ENCODE assay signal across 31 cellular contexts in the genomic region with DNA sequence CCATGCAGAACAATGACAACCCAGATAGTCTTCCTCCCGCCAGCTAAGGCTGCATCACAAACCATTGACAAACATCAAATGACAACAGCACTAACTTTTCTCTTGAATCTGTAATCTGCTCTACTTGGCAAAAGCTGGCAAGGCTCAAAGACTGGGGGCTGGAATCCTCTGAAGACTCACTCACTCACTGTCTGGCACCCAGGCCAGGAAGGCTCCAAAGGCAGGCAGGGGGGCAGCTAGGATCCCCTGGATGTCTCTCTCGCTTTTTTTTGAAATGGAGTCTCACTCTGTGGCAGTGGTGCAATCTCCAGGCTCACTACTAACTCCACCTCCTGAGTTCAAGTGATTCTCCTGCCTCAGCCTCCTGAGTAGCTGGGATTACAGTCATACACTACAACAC.
"Had no signal": no experiment of that assay in that cellular context is flagged by ENCODE, and none has a peak within 500 bp of the region (broad histone marks: within the 10 kb centered on the region; RNA-seq: fewer than 3 reads in every experiment).

No MANE protein-coding gene starts in this region.

- H3K36me3 Mint-ChIP-seq: activated CD4-positive, alpha-beta memory T cell treated with anti-CD3 and anti-CD28 coated beads for 36 hours; activated CD8-positive, alpha-beta memory T cell treated with anti-CD3 and anti-CD28 coated beads, Interleukin-2, amount 10 ng/mL, durations not matched to agents 7 days and 5 days; activated naive CD4-positive, alpha-beta T cell treated with anti-CD3 and anti-CD28 coated beads, Interleukin-2, amount 10 ng/mL, durations not matched to agents 7 days and 5 days; activated naive CD4-positive, alpha-beta T cell treated with anti-CD3 and anti-CD28 coated beads, Interleukin-2, amount 50 U/mL, for 72 hours; activated naive CD8-positive, alpha-beta T cell treated with anti-CD3 and anti-CD28 coated beads, Interleukin-2, amount 10 ng/mL, durations not matched to agents 7 days and 5 days; brain had no signal

- H3K27me3 ChIP-seq: ascending aorta, breast epithelium, cardiac muscle cell, dorsolateral prefrontal cortex, gastroesophageal sphincter had no signal

- H3K9me3 ChIP-seq: ascending aorta, breast epithelium, esophagus squamous epithelium, gastroesophageal sphincter had no signal

- ATAC-seq: activated CD4-positive, alpha-beta T cell treated with anti-CD3 and anti-CD28 coated beads for 36 hours; activated CD8-positive, alpha-beta memory T cell treated with anti-CD3 and anti-CD28 coated beads, Interleukin-2, amount 10 ng/mL, durations not matched to agents 7 days and 5 days; activated CD8-positive, alpha-beta T cell treated with anti-CD3 and anti-CD28 coated beads, Interleukin-2, amount 10 ng/mL, durations not matched to agents 7 days and 5 days; activated naive CD4-positive, alpha-beta T cell treated with anti-CD3 and anti-CD28 coated beads, Interleukin-2, amount 50 U/mL, for 72 hours; effector memory CD8-positive, alpha-beta T cell; gastroesophageal sphincter had no signal

- H3K4me3 Mint-ChIP-seq: activated CD4-positive, alpha-beta memory T cell treated with anti-CD3 and anti-CD28 coated beads for 36 hours; activated CD4-positive, alpha-beta T cell treated with anti-CD3 and anti-CD28 coated beads for 36 hours; activated CD4-positive, alpha-beta T cell treated with anti-CD3 and anti-CD28 coated beads, Interleukin-2, amount 10 ng/mL, durations not matched to agents 24 days and 14 days; activated CD8-positive, alpha-beta memory T cell treated with anti-CD3 and anti-CD28 coated beads, Interleukin-2, amount 10 ng/mL, durations not matched to agents 7 days and 5 days; activated CD8-positive, alpha-beta T cell treated with anti-CD3 and anti-CD28 coated beads, Interleukin-2, amount 10 ng/mL, durations not matched to agents 7 days and 5 days; activated naive CD4-positive, alpha-beta T cell treated with anti-CD3 and anti-CD28 coated beads, Interleukin-2, amount 10 ng/mL, durations not matched to agents 7 days and 5 days; activated naive CD8-positive, alpha-beta T cell treated with anti-CD3 and anti-CD28 coated beads, Interleukin-2, amount 10 ng/mL, durations not matched to agents 7 days and 5 days; activated T-helper 1 cell treated with anti-CD3 and anti-CD28 coated beads, Interleukin-12 subunit alpha, Interleukin-12 subunit beta, Interleukin-2, Interleukin-4 antibody, amounts not matched to agents 30 ng/mL and 10 ng/mL and 1 ng/mL, durations not matched to agents 14 hours and 24 hours and 36 hours; brain; central memory CD8-positive, alpha-beta T cell; dendritic cell treated with granulocyte-macrophage colony-stimulating factor and Interleukin-4, amounts not matched to agents 40 ng/mL and 50 ng/mL, for 4 days; effector memory CD8-positive, alpha-beta T cell had no signal

- DNase-seq: activated CD4-positive, alpha-beta memory T cell treated with anti-CD3 and anti-CD28 coated beads for 36 hours; activated CD4-positive, alpha-beta T cell treated with anti-CD3 and anti-CD28 coated beads for 36 hours; activated CD4-positive, alpha-beta T cell treated with anti-CD3 and anti-CD28 coated beads, Interleukin-2, amount 10 ng/mL, durations not matched to agents 24 days and 14 days; activated CD4-positive, CD25-positive, alpha-beta regulatory T cell; activated CD4-positive, CD25-positive, alpha-beta regulatory T cell treated with anti-CD3 and anti-CD28 coated beads, Interleukin-2, amount 50 U/mL, for 72 hours; activated CD8-positive, alpha-beta memory T cell treated with anti-CD3 and anti-CD28 coated beads, Interleukin-2, amount 10 ng/mL, durations not matched to agents 7 days and 5 days; activated CD8-positive, alpha-beta memory T cell treated with anti-CD3 and anti-CD28 coated beads, Interleukin-2, amount 50 U/mL, for 4 hours; activated CD8-positive, alpha-beta T cell treated with anti-CD3 and anti-CD28 coated beads, Interleukin-2, amount 10 ng/mL, durations not matched to agents 7 days and 5 days; activated gamma-delta T cell; activated naive CD4-positive, alpha-beta T cell; activated naive CD4-positive, alpha-beta T cell treated with anti-CD3 and anti-CD28 coated beads, Interleukin-2, amount 10 ng/mL, durations not matched to agents 7 days and 5 days; activated naive CD8-positive, alpha-beta T cell treated with anti-CD3 and anti-CD28 coated beads, Interleukin-2, amount 10 ng/mL, durations not matched to agents 7 days and 5 days; activated T-cell treated with anti-CD3 and anti-CD28 coated beads, Interleukin-2, amount 50 U/mL, for 1 hour; activated T-cell treated with anti-CD3 and anti-CD28 coated beads, Interleukin-2, amount 50 U/mL, for 48 hours; dorsolateral prefrontal cortex; effector memory CD8-positive, alpha-beta T cell; esophagus squamous epithelium; foreskin melanocyte; T-helper 2 cell had no signal

- H3K9me3 Mint-ChIP-seq: activated CD4-positive, alpha-beta memory T cell treated with anti-CD3 and anti-CD28 coated beads for 36 hours; activated CD4-positive, alpha-beta T cell treated with anti-CD3 and anti-CD28 coated beads, Interleukin-2, amount 10 ng/mL, durations not matched to agents 24 days and 14 days; activated naive CD4-positive, alpha-beta T cell treated with anti-CD3 and anti-CD28 coated beads, Interleukin-2, amount 10 ng/mL, durations not matched to agents 7 days and 5 days; activated naive CD4-positive, alpha-beta T cell treated with anti-CD3 and anti-CD28 coated beads, Interleukin-2, amount 50 U/mL, for 72 hours; activated naive CD8-positive, alpha-beta T cell treated with anti-CD3 and anti-CD28 coated beads, Interleukin-2, amount 10 ng/mL, durations not matched to agents 7 days and 5 days; activated T-helper 1 cell treated with anti-CD3 and anti-CD28 coated beads, Interleukin-12 subunit alpha, Interleukin-12 subunit beta, Interleukin-2, Interleukin-4 antibody, amounts not matched to agents 30 ng/mL and 10 ng/mL and 1 ng/mL, durations not matched to agents 14 hours and 24 hours and 36 hours; activated T-helper 2 cell treated with anti-CD3 and anti-CD28 coated beads, Interferon-gamma antibody, Interleukin-2, Interleukin-4, amounts not matched to agents 10 μg/mL and 5 μg/mL and 100 μg/mL, durations not matched to agents 14 hours and 24 hours and 36 hours; brain; central memory CD8-positive, alpha-beta T cell; dendritic cell treated with granulocyte-macrophage colony-stimulating factor and Interleukin-4, amounts not matched to agents 40 ng/mL and 50 ng/mL, for 4 days; effector memory CD8-positive, alpha-beta T cell had no signal

- H3K27ac ChIP-seq: ascending aorta, breast epithelium, cardiac muscle cell, coronary artery, dorsolateral prefrontal cortex, epithelial cell of prostate, esophagus squamous epithelium, gastroesophageal sphincter had no signal

- H3K4me1 Mint-ChIP-seq: activated CD4-positive, alpha-beta T cell treated with anti-CD3 and anti-CD28 coated beads for 36 hours; activated CD4-positive, alpha-beta T cell treated with anti-CD3 and anti-CD28 coated beads, Interleukin-2, amount 10 ng/mL, durations not matched to agents 24 days and 14 days; activated CD8-positive, alpha-beta memory T cell treated with anti-CD3 and anti-CD28 coated beads, Interleukin-2, amount 10 ng/mL, durations not matched to agents 7 days and 5 days; activated naive CD4-positive, alpha-beta T cell treated with anti-CD3 and anti-CD28 coated beads, Interleukin-2, amount 10 ng/mL, durations not matched to agents 7 days and 5 days; activated naive CD8-positive, alpha-beta T cell treated with anti-CD3 and anti-CD28 coated beads, Interleukin-2, amount 10 ng/mL, durations not matched to agents 7 days and 5 days; brain; central memory CD8-positive, alpha-beta T cell had no signal

- H3K4me1 ChIP-seq: ascending aorta, breast epithelium, gastroesophageal sphincter had no signal

- H3K36me3 ChIP-seq: ascending aorta, breast epithelium, cardiac muscle cell, esophagus squamous epithelium, gastroesophageal sphincter had no signal

- H3K27ac Mint-ChIP-seq: activated CD4-positive, alpha-beta memory T cell treated with anti-CD3 and anti-CD28 coated beads for 36 hours; activated CD4-positive, alpha-beta T cell treated with anti-CD3 and anti-CD28 coated beads for 36 hours; activated CD4-positive, alpha-beta T cell treated with anti-CD3 and anti-CD28 coated beads, Interleukin-2, amount 10 ng/mL, durations not matched to agents 24 days and 14 days; activated CD8-positive, alpha-beta memory T cell treated with anti-CD3 and anti-CD28 coated beads, Interleukin-2, amount 10 ng/mL, durations not matched to agents 7 days and 5 days; activated CD8-positive, alpha-beta T cell treated with anti-CD3 and anti-CD28 coated beads, Interleukin-2, amount 10 ng/mL, durations not matched to agents 7 days and 5 days; activated naive CD4-positive, alpha-beta T cell treated with anti-CD3 and anti-CD28 coated beads, Interleukin-2, amount 10 ng/mL, durations not matched to agents 7 days and 5 days; activated naive CD4-positive, alpha-beta T cell treated with anti-CD3 and anti-CD28 coated beads, Interleukin-2, amount 50 U/mL, for 72 hours; activated naive CD8-positive, alpha-beta T cell treated with anti-CD3 and anti-CD28 coated beads, Interleukin-2, amount 10 ng/mL, durations not matched to agents 7 days and 5 days; activated T-helper 1 cell treated with anti-CD3 and anti-CD28 coated beads, Interleukin-12 subunit alpha, Interleukin-12 subunit beta, Interleukin-2, Interleukin-4 antibody, amounts not matched to agents 30 ng/mL and 10 ng/mL and 1 ng/mL, durations not matched to agents 14 hours and 24 hours and 36 hours; activated T-helper 2 cell treated with anti-CD3 and anti-CD28 coated beads, Interferon-gamma antibody, Interleukin-2, Interleukin-4, amounts not matched to agents 10 μg/mL and 5 μg/mL and 100 μg/mL, durations not matched to agents 14 hours and 24 hours and 36 hours; brain; dendritic cell treated with granulocyte-macrophage colony-stimulating factor and Interleukin-4, amounts not matched to agents 40 ng/mL and 50 ng/mL, for 4 days; effector memory CD8-positive, alpha-beta T cell had no signal

- H3K4me3 ChIP-seq: ascending aorta, breast epithelium, cardiac muscle cell, coronary artery, dorsolateral prefrontal cortex, esophagus squamous epithelium, gastroesophageal sphincter had no signal
